Comparison of ENCODE assay signal across 8 cellular contexts in the genomic region with DNA sequence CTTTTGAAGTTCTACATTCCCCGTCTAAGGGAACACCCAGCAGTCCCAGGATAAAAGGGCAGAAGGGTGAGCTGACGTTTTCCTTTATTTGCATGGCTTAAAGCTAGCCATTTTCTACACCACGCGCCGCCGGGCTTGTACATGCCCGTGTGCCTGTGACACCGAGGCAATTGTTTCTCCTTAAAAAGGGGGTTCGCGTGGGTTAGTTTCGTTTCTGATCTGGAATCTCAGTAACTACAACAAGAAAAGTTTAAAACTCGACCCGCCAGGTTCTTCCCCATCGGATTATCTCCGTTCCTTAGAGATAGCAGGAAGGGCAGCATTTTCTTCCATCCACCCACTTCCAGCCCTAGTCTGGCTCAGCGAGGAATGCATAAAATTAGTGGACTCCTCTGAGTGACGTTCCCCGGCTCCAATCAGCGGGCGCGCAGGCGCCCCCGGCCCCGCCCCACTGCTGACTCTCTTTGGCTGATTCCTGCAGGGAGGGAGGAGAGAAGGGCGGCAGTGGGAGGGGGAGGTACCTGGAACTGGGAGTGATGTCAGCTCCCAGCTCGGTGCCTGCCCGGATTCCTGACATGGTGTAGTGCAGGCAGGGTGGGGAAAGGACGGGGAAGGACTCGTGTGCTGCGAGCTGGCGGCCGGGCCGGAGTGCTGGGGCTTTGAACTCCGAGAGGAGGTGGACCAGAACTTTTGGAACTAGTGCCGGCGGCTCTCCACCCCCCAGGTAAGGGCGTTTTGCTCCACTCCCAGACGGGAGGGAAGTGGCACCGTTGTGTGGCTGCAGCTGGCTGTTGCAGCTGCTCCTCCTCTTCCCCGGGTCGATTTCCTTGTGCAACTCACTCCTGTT. TPM values are rescaled to one million over a fixed set of nuclear protein-coding genes. Genes with fewer than 3 reads are reported as not detected.
DNase-seq lines count a peak whose midpoint lies in the region; ATAC-seq and TF ChIP-seq lines count a peak whose summit lies in the region.

A gene (plus strand): TSS at position 565 of the 847 bp plus-strand sequence. CDS start 109,191 bp downstream, outside the sequence.

- H3K36me3 ChIP-seq in DND-41 (ENCODE audit: insufficient read depth, low read length) (no peaks in the 10 kb centered on the region), Karpas-422 (ENCODE audit: insufficient read depth, low read length) (no peaks in the 10 kb centered on the region), esophagus muscularis mucosa (no peaks in the 10 kb centered on the region)

- H2AFZ ChIP-seq in DND-41 (ENCODE audit: low read depth, low read length) (peak within 1 kb of the TSS; percentile 77), Karpas-422 (ENCODE audit: low read length) (peak within 1 kb of the TSS; percentile 73)

- 1% methylated on average over 22 of the region's 41 CpGs for WGBS in esophagus muscularis mucosa

- TF ChIP-seq CTCF in DND-41 (IDR thresholded peaks at IDR 0.05; ENCODE audit: borderline replicate concordance, extremely low read depth, low read length, poor library complexity, severe bottlenecking) (peak; percentile 32), esophagus muscularis mucosa (IDR thresholded peaks at IDR 0.05) (peak in 2 of 3 experiments; percentile 16 to 48)

- H3K9me2 ChIP-seq in Karpas-422 (replicated peaks; ENCODE audit: insufficient read depth, low read length): no peaks in the 10 kb centered on the region

- TF ChIP-seq POLR2A in esophagus muscularis mucosa (IDR thresholded peaks at IDR 0.05; ENCODE audit: low read depth): peak; percentile 86

- H3K4me3 ChIP-seq in DND-41 (ENCODE audit: low read depth in 1 of 2, low read length in 2 of 2) (peak within 1 kb of the TSS; percentile 44 to 64), Karpas-422 (ENCODE audit: low read length) (peak within 1 kb of the TSS; percentile 66), esophagus muscularis mucosa (peak within 1 kb of the TSS; percentile 68 to 78 (median 74))

- no peak for TF ChIP-seq EP300 in esophagus muscularis mucosa (IDR thresholded peaks at IDR 0.05)

- H3K79me2 ChIP-seq in DND-41 (ENCODE audit: insufficient read depth, low read length) (no peaks in the 10 kb centered on the region), Karpas-422 (ENCODE audit: low read length) (no peaks in the 10 kb centered on the region)

- H3K9me3 ChIP-seq in DND-41 (ENCODE audit: insufficient read depth, low read length, severe bottlenecking) (no peaks in the 10 kb centered on the region), Karpas-422 (ENCODE audit: low read length) (no peaks in the 10 kb centered on the region), esophagus muscularis mucosa (no peaks in the 10 kb centered on the region)

- no peaks in the 10 kb centered on the region for H4K20me1 ChIP-seq in DND-41 (ENCODE audit: insufficient read depth, low read length)
- H4K20me1 ChIP-seq in Karpas-422 (ENCODE audit: insufficient read depth, low read depth, low read length): no peaks in the 10 kb centered on the region

- intact Hi-C loops in esophagus muscularis mucosa (cut with DNase I): no loop called here

- H3K27ac ChIP-seq in DND-41 (ENCODE audit: low read length): peak within 1 kb of the TSS; percentile 66
- H3K27ac ChIP-seq in Karpas-422 (ENCODE audit: low read length): no peak within 1 kb of the TSS
- peak within 1 kb of the TSS; percentile 83 to 94 (median 88) for H3K27ac ChIP-seq in esophagus muscularis mucosa (replicated peaks in 1 of 4)

- H3K4me2 ChIP-seq in DND-41 (ENCODE audit: insufficient read depth, low read length) (peak within 1 kb of the TSS; percentile 77), Karpas-422 (ENCODE audit: low read depth, low read length, poor library complexity, severe bottlenecking) (peak within 1 kb of the TSS; percentile 75)

- peak within 1 kb of the TSS; percentile 53 for H3K9ac ChIP-seq in DND-41 (ENCODE audit: low read depth, low read length)
- H3K9ac ChIP-seq in Karpas-422 (ENCODE audit: low read length): peak within 1 kb of the TSS; percentile 61

- H3K4me1 ChIP-seq in DND-41 (ENCODE audit: insufficient read depth, low read length) (peaks cover 19% of the 10 kb centered on the region), Karpas-422 (ENCODE audit: low read length) (peaks cover 17% of the 10 kb centered on the region), esophagus muscularis mucosa (peaks cover 39 to 43% (median 42%) of the 10 kb centered on the region in 4 donors)

- H3K27me3 ChIP-seq in DND-41 (ENCODE audit: insufficient read depth, low read length, poor library complexity): peaks cover 6% of the 10 kb centered on the region
- H3K27me3 ChIP-seq in Karpas-422 (ENCODE audit: low read length): no peaks in the 10 kb centered on the region
- no peaks in the 10 kb centered on the region for H3K27me3 ChIP-seq in esophagus muscularis mucosa

- peak; percentile 97 for ATAC-seq in DND-41 (ENCODE audit: insufficient read depth, low read depth)
- peak; percentile 90 for ATAC-seq in GM21786 (IDR thresholded peaks at IDR 0.05; ENCODE audit: unreplicated experiment)

- DNase-seq in DND-41 (peak; percentile 99), Karpas-422 (peak; percentile 95), RKO (ENCODE audit: low spot score) (peak; percentile 97), activated T-helper 1 cell treated with Interleukin-2 at 50 U/mL for 16 hours (ENCODE audit: low read depth) (peak; percentile 95), esophagus muscularis mucosa (ENCODE audit: extremely low spot score) (peak; percentile 100), myocyte (ENCODE audit: low read depth) (peak; percentile 99)
- peak; percentile 93 to 97 for DNase-seq in stimulated activated CD8-positive, alpha-beta memory T cell treated with anti-CD3 and anti-CD28 coated beads, Interleukin-7, amount 100 ng/mL, for 48 hours (ENCODE audit: extremely low read depth in 1 of 2, low read depth in 1 of 2)

RNA-seq across cellular contexts. Expression of the gene that starts here (rescaled TPM):
- total RNA-seq in Karpas-422 (2014; rRNA removed; shearing (Covaris generic); ENCODE audit: low replicate concordance): 1.2 and 3.6 TPM in 2 replicates
- 10 to 100 TPM; 53.2 to 79.0 (median 66.5) TPM for total RNA-seq in esophagus muscularis mucosa
- total RNA-seq in myocyte: 63.6 and 103 TPM in 2 replicates
- polyA plus RNA-seq in myocyte (2012): 66.2 TPM

Comparison
In these comparisons a context has a peak if more than half of its experiments do, and no peak if none do; other contexts are left out.
1. RNA of the gene that starts here (total RNA-seq): 63.6 to 103 TPM in myocyte and 53.2 to 79.0 TPM in esophagus muscularis mucosa; 1.2 to 3.6 TPM in Karpas-422; every median in the first group is over 10 times any median in the second.
2. Peak in every context shown above with its lines, with median percentiles within 50 percentile points of each other: DNase-seq and H3K4me3 ChIP-seq.